Comparison of ENCODE assay signal across 8 cellular contexts in genomic region chr2:227482638-227483340, GRCh38.
DNase-seq lines count a peak whose midpoint lies in the region; ATAC-seq and TF ChIP-seq lines count a peak whose summit lies in the region.

No MANE protein-coding gene starts in this region.

- TF ChIP-seq CTCF in 22Rv1 (IDR thresholded peaks at IDR 0.05): no peak
- no peak for TF ChIP-seq CTCF in RWPE2 (IDR thresholded peaks at IDR 0.05; ENCODE audit: poor library complexity, severe bottlenecking)

- H3K9me3 ChIP-seq in RWPE2 (ENCODE audit: severe bottlenecking): no peaks in the 10 kb centered on the region

- no peaks in the 10 kb centered on the region for H3K27me3 ChIP-seq in RWPE2 (ENCODE audit: insufficient read depth, poor library complexity, severe bottlenecking)

- peak overlapping the region; percentile 28 for H3K4me3 Mint-ChIP-seq in stimulated activated naive CD8-positive, alpha-beta T cell treated with anti-CD3 and anti-CD28 coated beads, Interleukin-15, Interleukin-2, amounts not matched to agents 100 ng/mL and 50 ng/mL, for 24 hours

- peaks cover 34% of the 10 kb centered on the region for H3K36me3 Mint-ChIP-seq in stimulated activated naive CD8-positive, alpha-beta T cell treated with anti-CD3 and anti-CD28 coated beads, Interleukin-15, Interleukin-2, amounts not matched to agents 100 ng/mL and 50 ng/mL, for 24 hours (ENCODE audit: low read depth)

- ATAC-seq in GM18870 (IDR thresholded peaks at IDR 0.05; ENCODE audit: unreplicated experiment): peak; percentile 90
- ATAC-seq in HG03060 (IDR thresholded peaks at IDR 0.05; ENCODE audit: low read depth, unreplicated experiment): peak; percentile 92
- ATAC-seq in RWPE2 (ENCODE audit: low read depth): peak; percentile 66

- H3K4me1 Mint-ChIP-seq in stimulated activated naive CD8-positive, alpha-beta T cell treated with anti-CD3 and anti-CD28 coated beads, Interleukin-15, Interleukin-2, amounts not matched to agents 100 ng/mL and 50 ng/mL, for 24 hours (ENCODE audit: low read depth): peaks cover 100% of the 10 kb centered on the region

- peaks cover 14% of the 10 kb centered on the region for H3K4me1 ChIP-seq in RWPE2 (ENCODE audit: insufficient read depth, poor library complexity, severe bottlenecking)

- DNase-seq in RWPE2 (ENCODE audit: low spot score) (no peak), Ammon's horn (ENCODE audit: low spot score) (no peak), NCI-H1105 (lab: John Stamatoyannopoulos, UW) (no peak)
- DNase-seq in stimulated activated CD4-positive, alpha-beta T cell treated with anti-CD3 and anti-CD28 coated beads, Interleukin-2, amount 100 ng/mL, for 48 hours: no peak

- no peaks in the 10 kb centered on the region; the same call in 1 of the 2 replicates for H3K36me3 ChIP-seq in RWPE2 (ENCODE audit: low read depth)

- H3K27ac ChIP-seq in 22Rv1: peak overlapping the region; percentile 22; the same call in 1 of the 2 replicates
- peak overlapping the region; percentile 8 for H3K27ac ChIP-seq in RWPE2 (ENCODE audit: poor library complexity, severe bottlenecking)

- H3K4me3 ChIP-seq in RWPE2 (ENCODE audit: severe bottlenecking): no peak overlapping the region

- no peaks in the 10 kb centered on the region for H3K27me3 Mint-ChIP-seq in stimulated activated naive CD8-positive, alpha-beta T cell treated with anti-CD3 and anti-CD28 coated beads, Interleukin-15, Interleukin-2, amounts not matched to agents 100 ng/mL and 50 ng/mL, for 24 hours

- no peaks in the 10 kb centered on the region for H3K9me3 Mint-ChIP-seq in stimulated activated naive CD8-positive, alpha-beta T cell treated with anti-CD3 and anti-CD28 coated beads, Interleukin-15, Interleukin-2, amounts not matched to agents 100 ng/mL and 50 ng/mL, for 24 hours

- H3K27ac Mint-ChIP-seq in stimulated activated naive CD8-positive, alpha-beta T cell treated with anti-CD3 and anti-CD28 coated beads, Interleukin-15, Interleukin-2, amounts not matched to agents 100 ng/mL and 50 ng/mL, for 24 hours: peak overlapping the region; percentile 68
